1 cellular context compared by ENCODE assay signal in the genomic region with DNA sequence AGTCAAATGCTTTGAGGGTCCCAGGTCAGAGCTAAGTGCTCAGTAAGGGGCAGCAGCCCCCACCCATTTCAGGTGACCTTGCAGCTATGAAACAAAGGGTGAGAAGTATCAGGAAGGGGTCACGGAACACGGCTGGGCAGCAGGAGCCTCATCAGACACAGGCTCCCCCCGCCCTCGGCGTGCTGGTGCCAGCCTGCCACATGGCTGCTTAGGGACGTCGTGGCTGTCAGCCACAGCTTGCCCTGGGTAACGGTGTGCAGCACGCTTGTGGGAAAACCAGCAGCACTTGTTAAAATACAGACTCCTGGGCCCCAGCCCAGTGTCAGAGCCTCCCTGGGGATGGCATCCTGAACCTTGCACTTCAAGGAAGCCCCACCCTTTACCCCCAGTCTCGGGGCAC.
TF ChIP-seq lines count a peak whose summit lies in the region.

No MANE protein-coding gene starts in this region.

TF ChIP-seq in K562, 482 proteins besides CTCF, POLR2A, EP300 and RAD21 (continued from another document):
- TF ChIP-seq MAX (CRISPR knock-in tag; IDR thresholded peaks at IDR 0.05) (peak; percentile 32; the same call in 1 of the 2 replicates), DIDO1 (tag; IDR thresholded peaks at IDR 0.05; ENCODE audit: low read depth) (no peak), TEAD4 (IDR thresholded peaks at IDR 0.05; ENCODE audit: low read length) (no peak), TEAD4 (CRISPR knock-in tag; IDR thresholded peaks at IDR 0.05; ENCODE audit: borderline replicate concordance) (0 out of 2 replicates have a peak, but pooled peaks have one; percentile 49), SAP30 (IDR thresholded peaks at IDR 0.05; ENCODE audit: borderline replicate concordance, insufficient read depth, low read depth, low read length, poor library complexity, severe bottlenecking) (no peak)
- TF ChIP-seq, protein P1, sequence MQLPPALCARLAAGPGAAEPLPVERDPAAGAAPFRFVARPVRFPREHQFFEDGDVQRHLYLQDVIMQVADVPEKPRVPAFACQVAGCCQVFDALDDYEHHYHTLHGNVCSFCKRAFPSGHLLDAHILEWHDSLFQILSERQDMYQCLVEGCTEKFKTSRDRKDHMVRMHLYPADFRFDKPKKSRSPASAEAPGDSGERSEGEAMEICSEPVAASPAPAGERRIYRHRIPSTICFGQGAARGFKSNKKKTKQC (CRISPR knock-in tag; IDR thresholded peaks at IDR 0.05): peak; percentile 30; the same call in 1 of the 2 replicates
- TF ChIP-seq, protein P2, sequence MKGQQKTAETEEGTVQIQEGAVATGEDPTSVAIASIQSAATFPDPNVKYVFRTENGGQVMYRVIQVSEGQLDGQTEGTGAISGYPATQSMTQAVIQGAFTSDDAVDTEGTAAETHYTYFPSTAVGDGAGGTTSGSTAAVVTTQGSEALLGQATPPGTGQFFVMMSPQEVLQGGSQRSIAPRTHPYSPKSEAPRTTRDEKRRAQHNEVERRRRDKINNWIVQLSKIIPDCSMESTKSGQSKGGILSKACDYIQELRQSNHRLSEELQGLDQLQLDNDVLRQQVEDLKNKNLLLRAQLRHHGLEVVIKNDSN (CRISPR knock-in tag; IDR thresholded peaks at IDR 0.05): 0 out of 2 replicates have a peak, but pooled peaks have one; percentile 19
- TF ChIP-seq, protein P3, sequence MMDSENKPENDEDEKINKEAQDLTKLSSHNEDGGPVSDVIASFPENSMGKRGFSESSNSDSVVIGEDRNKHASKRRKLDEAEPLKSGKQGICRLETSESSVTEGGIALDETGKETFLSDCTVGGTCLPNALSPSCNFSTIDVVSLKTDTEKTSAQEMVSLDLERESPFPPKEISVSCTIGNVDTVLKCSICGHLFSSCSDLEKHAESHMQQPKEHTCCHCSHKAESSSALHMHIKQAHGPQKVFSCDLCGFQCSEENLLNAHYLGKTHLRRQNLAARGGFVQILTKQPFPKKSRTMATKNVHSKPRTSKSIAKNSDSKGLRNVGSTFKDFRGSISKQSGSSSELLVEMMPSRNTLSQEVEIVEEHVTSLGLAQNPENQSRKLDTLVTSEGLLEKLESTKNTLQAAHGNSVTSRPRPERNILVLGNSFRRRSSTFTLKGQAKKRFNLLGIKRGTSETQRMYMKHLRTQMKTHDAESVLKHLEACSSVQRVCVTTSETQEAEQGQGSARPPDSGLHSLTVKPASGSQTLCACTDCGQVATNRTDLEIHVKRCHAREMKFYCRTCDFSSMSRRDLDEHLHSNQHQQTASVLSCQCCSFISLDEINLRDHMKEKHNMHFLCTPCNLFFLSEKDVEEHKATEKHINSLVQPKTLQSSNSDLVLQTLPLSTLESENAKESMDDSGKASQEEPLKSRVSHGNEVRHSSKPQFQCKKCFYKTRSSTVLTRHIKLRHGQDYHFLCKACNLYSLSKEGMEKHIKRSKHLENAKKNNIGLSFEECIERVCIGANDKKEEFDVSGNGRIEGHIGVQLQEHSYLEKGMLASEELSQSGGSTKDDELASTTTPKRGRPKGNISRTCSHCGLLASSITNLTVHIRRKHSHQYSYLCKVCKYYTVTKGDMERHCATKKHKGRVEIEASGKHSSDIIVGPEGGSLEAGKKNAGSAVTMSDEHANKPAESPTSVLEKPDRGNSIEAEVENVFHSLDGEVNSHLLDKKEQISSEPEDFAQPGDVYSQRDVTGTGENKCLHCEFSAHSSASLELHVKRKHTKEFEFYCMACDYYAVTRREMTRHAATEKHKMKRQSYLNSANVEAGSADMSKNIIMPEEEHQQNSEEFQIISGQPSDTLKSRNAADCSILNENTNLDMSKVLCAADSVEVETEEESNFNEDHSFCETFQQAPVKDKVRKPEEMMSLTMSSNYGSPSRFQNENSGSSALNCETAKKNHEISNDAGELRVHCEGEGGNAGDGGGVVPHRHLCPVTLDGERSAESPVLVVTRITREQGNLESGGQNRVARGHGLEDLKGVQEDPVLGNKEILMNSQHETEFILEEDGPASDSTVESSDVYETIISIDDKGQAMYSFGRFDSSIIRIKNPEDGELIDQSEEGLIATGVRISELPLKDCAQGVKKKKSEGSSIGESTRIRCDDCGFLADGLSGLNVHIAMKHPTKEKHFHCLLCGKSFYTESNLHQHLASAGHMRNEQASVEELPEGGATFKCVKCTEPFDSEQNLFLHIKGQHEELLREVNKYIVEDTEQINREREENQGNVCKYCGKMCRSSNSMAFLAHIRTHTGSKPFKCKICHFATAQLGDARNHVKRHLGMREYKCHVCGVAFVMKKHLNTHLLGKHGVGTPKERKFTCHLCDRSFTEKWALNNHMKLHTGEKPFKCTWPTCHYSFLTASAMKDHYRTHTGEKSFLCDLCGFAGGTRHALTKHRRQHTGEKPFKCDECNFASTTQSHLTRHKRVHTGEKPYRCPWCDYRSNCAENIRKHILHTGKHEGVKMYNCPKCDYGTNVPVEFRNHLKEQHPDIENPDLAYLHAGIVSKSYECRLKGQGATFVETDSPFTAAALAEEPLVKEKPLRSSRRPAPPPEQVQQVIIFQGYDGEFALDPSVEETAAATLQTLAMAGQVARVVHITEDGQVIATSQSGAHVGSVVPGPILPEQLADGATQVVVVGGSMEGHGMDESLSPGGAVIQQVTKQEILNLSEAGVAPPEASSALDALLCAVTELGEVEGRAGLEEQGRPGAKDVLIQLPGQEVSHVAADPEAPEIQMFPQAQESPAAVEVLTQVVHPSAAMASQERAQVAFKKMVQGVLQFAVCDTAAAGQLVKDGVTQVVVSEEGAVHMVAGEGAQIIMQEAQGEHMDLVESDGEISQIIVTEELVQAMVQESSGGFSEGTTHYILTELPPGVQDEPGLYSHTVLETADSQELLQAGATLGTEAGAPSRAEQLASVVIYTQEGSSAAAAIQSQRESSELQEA (IDR thresholded peaks at IDR 0.05; ENCODE audit: low read depth): no peak
